In genomic region chr1:147172168-147173016, GRCh38 we compare ENCODE assay signal across 1 cellular context.
TF ChIP-seq lines count a peak whose summit lies in the region.

TSS of gene PRKAB2 (minus strand) at chr1:147172470. CDS start at chr1:147172144, 326 bp downstream.

TF ChIP-seq in SK-N-SH, 30 proteins besides CTCF, POLR2A, EP300 and RAD21 (continued from another document):
- TF ChIP-seq POLR2AphosphoS5 (IDR thresholded peaks at IDR 0.05; ENCODE audit: low read depth, low read length) (peak; percentile 61; the same call in 1 of the 2 replicates), NFIC (IDR thresholded peaks at IDR 0.05; ENCODE audit: borderline replicate concordance) (peak; percentile 27; the same call in 1 of the 2 replicates), MXI1 (IDR thresholded peaks at IDR 0.05; ENCODE audit: low read depth, low read length) (peak; percentile 76), ELF1 (IDR thresholded peaks at IDR 0.05) (no peak; the same call in 1 of the 2 replicates), FOSL2 (IDR thresholded peaks at IDR 0.05; ENCODE audit: borderline replicate concordance, low read depth) (no peak), EZH2phosphoT487 (IDR thresholded peaks at IDR 0.05; ENCODE audit: borderline replicate concordance, low read depth) (no peak), MEF2A (IDR thresholded peaks at IDR 0.05; ENCODE audit: borderline replicate concordance, low read depth) (no peak), USF1 (IDR thresholded peaks at IDR 0.05; ENCODE audit: borderline replicate concordance, low read depth) (peak; percentile 11; the same call in 1 of the 2 replicates), NRF1 (IDR thresholded peaks at IDR 0.05; ENCODE audit: low read depth, low read length) (peak; percentile 34; the same call in 1 of the 2 replicates), REST (IDR thresholded peaks at IDR 0.05; ENCODE audit: low read depth, low read length) (peak; percentile 30; the same call in 1 of the 2 replicates), GABPA (IDR thresholded peaks at IDR 0.05; ENCODE audit: low read depth) (no peak), CHD2 (IDR thresholded peaks at IDR 0.05; ENCODE audit: low read length, partially characterized antibody) (peak; percentile 59), TEAD4 (IDR thresholded peaks at IDR 0.05; ENCODE audit: borderline replicate concordance, insufficient read depth) (no peak; the same call in 1 of the 2 replicates), RFX5 (IDR thresholded peaks at IDR 0.05; ENCODE audit: low read length) (no peak), GATA2 (CRISPR knock-in tag; IDR thresholded peaks at IDR 0.05) (no peak), JUND (IDR thresholded peaks at IDR 0.05) (no peak), RXRA (IDR thresholded peaks at IDR 0.05; ENCODE audit: borderline replicate concordance, low read depth) (no peak; the same call in 1 of the 2 replicates), SMC3 (IDR thresholded peaks at IDR 0.05; ENCODE audit: low read depth, low read length) (peak; percentile 82), FOXM1 (IDR thresholded peaks at IDR 0.05; ENCODE audit: low read depth) (no peak), IRF3 (IDR thresholded peaks at IDR 0.05; ENCODE audit: low read depth, low read length) (no peak), TCF12 (IDR thresholded peaks at IDR 0.05) (peak; percentile 56; the same call in 1 of the 2 replicates), MAX (IDR thresholded peaks at IDR 0.05; ENCODE audit: low read depth) (peak; percentile 68)
